Comparison of ENCODE assay signal across 26 cellular contexts in genomic region chr12:102601621-102602020, GRCh38.
"Had no signal": no experiment of that assay in that cellular context is flagged by ENCODE, and none has a peak within 500 bp of the region (broad histone marks: within the 10 kb centered on the region; RNA-seq: fewer than 3 reads in every experiment).

No MANE protein-coding gene starts in this region.

- H3K4me3 ChIP-seq: ascending aorta, breast epithelium, cardiac muscle cell, colonic mucosa, esophagus squamous epithelium, gastroesophageal sphincter had no signal

- H3K9me3 ChIP-seq: ascending aorta, breast epithelium, colonic mucosa, esophagus squamous epithelium had no signal

- DNase-seq: activated CD4-positive, alpha-beta memory T cell treated with anti-CD3 and anti-CD28 coated beads, Interleukin-2, amount 10 ng/mL, durations not matched to agents 7 days and 5 days; activated CD4-positive, alpha-beta T cell treated with anti-CD3 and anti-CD28 coated beads for 48 hours; activated CD4-positive, alpha-beta T cell treated with anti-CD3 and anti-CD28 coated beads, Interleukin-2, amount 50 U/mL, for 4 hours; activated CD8-positive, alpha-beta memory T cell treated with anti-CD3 and anti-CD28 coated beads, Interleukin-2, amount 50 U/mL, for 48 hours; activated gamma-delta T cell; activated naive CD4-positive, alpha-beta T cell; activated naive CD4-positive, alpha-beta T cell treated with anti-CD3 and anti-CD28 coated beads, Interleukin-2, amount 10 ng/mL, durations not matched to agents 7 days and 5 days; activated naive CD8-positive, alpha-beta T cell treated with anti-CD3 and anti-CD28 coated beads, Interleukin-2, amount 10 ng/mL, durations not matched to agents 7 days and 5 days; activated T-cell treated with anti-CD3 and anti-CD28 coated beads for 4 hours; activated T-cell treated with anti-CD3 and anti-CD28 coated beads, Interleukin-2, amount 50 U/mL, for 24 hours; activated T-cell treated with anti-CD3 and anti-CD28 coated beads, Interleukin-2, amount 50 U/mL, for 72 hours; central memory CD4-positive, alpha-beta T cell; cerebellar nuclear complex; colonic mucosa; effector CD8-positive, alpha-beta T cell; esophagus squamous epithelium; foreskin melanocyte; head of caudate nucleus; T-helper 2 cell had no signal

- H3K27me3 ChIP-seq: ascending aorta, breast epithelium, cardiac muscle cell, colonic mucosa, esophagus squamous epithelium, gastroesophageal sphincter had no signal

- ATAC-seq: activated naive CD4-positive, alpha-beta T cell treated with anti-CD3 and anti-CD28 coated beads, Interleukin-2, amount 50 U/mL, for 72 hours; activated T-cell treated with anti-CD3 and anti-CD28 coated beads, Interleukin-2, amount 50 U/mL, for 72 hours; gastroesophageal sphincter; WTC11 had no signal

- H3K4me1 ChIP-seq: ascending aorta, breast epithelium, colonic mucosa, esophagus squamous epithelium, gastroesophageal sphincter had no signal

- H3K36me3 ChIP-seq: ascending aorta, breast epithelium, cardiac muscle cell, colonic mucosa, esophagus squamous epithelium, gastroesophageal sphincter had no signal

- H3K27ac ChIP-seq: ascending aorta, breast epithelium, cardiac muscle cell, colonic mucosa, epithelial cell of prostate, esophagus squamous epithelium, gastroesophageal sphincter had no signal
